ENCODE assay signal across 8 cellular contexts in genomic region chr19:35902870-35903475, GRCh38. TPM values are rescaled to one million over a fixed set of nuclear protein-coding genes. Genes with fewer than 3 reads are reported as not detected.
DNase-seq lines count a peak whose midpoint lies in the region; ATAC-seq and TF ChIP-seq lines count a peak whose summit lies in the region.

No MANE protein-coding gene starts in this region.

- H2BK120ac ChIP-seq in H9 (ENCODE audit: low read depth, low read length, poor library complexity, severe bottlenecking) = no peak overlapping the region

- no peaks in the 10 kb centered on the region for H3K27me3 ChIP-seq in H9 (ENCODE audit: insufficient read depth, low read length)
- no peaks in the 10 kb centered on the region for H3K27me3 ChIP-seq in skeletal muscle satellite cell (ENCODE audit: control insufficient read depth, insufficient read depth, low read length)

- H3K79me2 ChIP-seq in H9 (ENCODE audit: insufficient read depth, low read length) = no peaks in the 10 kb centered on the region

- H3K27ac Mint-ChIP-seq in H9 = peak overlapping the region in 2 of 3 experiments; percentile 58 to 95; a peak in 3 of 7 replicates
- H3K27ac Mint-ChIP-seq in T-cell = peak overlapping the region; percentile 99

- POLR2A ChIA-PET in T-cell (lab: Charles Lee) = interaction anchor here in 1 of 2 donors (0.5 kb wide), 1 partner anchor 19 kb away, joined by 3 read pairs; no protein-coding TSS in a partner anchor

- H2BK20ac ChIP-seq in H9 (ENCODE audit: low read depth, low read length, poor library complexity, severe bottlenecking) = no peak overlapping the region

- H3K79me1 ChIP-seq in H9 (ENCODE audit: insufficient read depth, low read depth, low read length, poor library complexity, severe bottlenecking) = peaks cover 3% of the 10 kb centered on the region

- no peak overlapping the region for H4K91ac ChIP-seq in H9 (ENCODE audit: insufficient read length, low read depth, low read length)

- CTCF ChIA-PET in T-cell (lab: Charles Lee) = no interaction called here

- H3K4me3 ChIP-seq in fibroblast of mammary gland (ENCODE audit: control insufficient read depth, low read depth, low read length) (peak overlapping the region; percentile 9), skeletal muscle satellite cell (ENCODE audit: low read length) (peak overlapping the region; percentile 59)

- H3K36me3 ChIP-seq in skeletal muscle satellite cell (ENCODE audit: insufficient read depth, low read length) = no peaks in the 10 kb centered on the region

- DNase-seq in H9 (no peak), T-cell (no peak), fibroblast of mammary gland (ENCODE audit: low read depth) (no peak), NCI-H1694 (lab: John Stamatoyannopoulos, UW) (no peak), NCI-H748 treated with DMSO at 0.1 percent for 48 hours (lab: John Stamatoyannopoulos, UW) (no peak)
- DNase-seq in activated CD4-positive, CD25-positive, alpha-beta regulatory T cell treated with anti-CD3 and anti-CD28 coated beads, Interleukin-2, amount 50 U/mL, for 72 hours = no peak

- H3K9me3 Mint-ChIP-seq in H9 (no peaks in the 10 kb centered on the region; a peak in 1 of 5 replicates), T-cell (no peaks in the 10 kb centered on the region)

- no peak overlapping the region for H3K4ac ChIP-seq in H9 (ENCODE audit: low read depth, low read length)

- H4K5ac ChIP-seq in H9 (ENCODE audit: insufficient read length, low read depth, low read length) = no peak overlapping the region

- H3T11ph ChIP-seq in H9 (ENCODE audit: low read length) = no peak overlapping the region

- peak overlapping the region; percentile 55 for H3K4me2 ChIP-seq in H9 (ENCODE audit: insufficient read depth, insufficient read length, low read length)
- peak overlapping the region; percentile 77 for H3K4me2 ChIP-seq in skeletal muscle satellite cell (ENCODE audit: low read length)

- no peak overlapping the region for H2AK5ac ChIP-seq in H9 (ENCODE audit: insufficient read length, low read length)

- H3K27me3 Mint-ChIP-seq in H9 (ENCODE audit: low read depth) = peaks cover 12% of the 10 kb centered on the region
- no peaks in the 10 kb centered on the region for H3K27me3 Mint-ChIP-seq in T-cell

- H3K4me1 ChIP-seq in H9 (ENCODE audit: insufficient read depth, low read length) = peaks cover 7% of the 10 kb centered on the region; the same call in 1 of the 2 replicates
- H3K4me1 ChIP-seq in skeletal muscle satellite cell (ENCODE audit: control insufficient read depth, insufficient read depth, low read length) = peaks cover 49% of the 10 kb centered on the region

- peaks cover 10% of the 10 kb centered on the region for H3K23me2 ChIP-seq in H9 (ENCODE audit: insufficient read length, low read depth, low read length, poor library complexity, severe bottlenecking)

- TF ChIP-seq CTCF in H9 (conservative IDR thresholded peaks at IDR 0.05) (no peak), fibroblast of mammary gland (conservative IDR thresholded peaks at IDR 0.05; ENCODE audit: control insufficient read depth, insufficient read depth, low read depth, low read length) (no peak)

- peak overlapping the region; percentile 80 to 86 for H3K4me3 Mint-ChIP-seq in H9
- H3K4me3 Mint-ChIP-seq in T-cell = peak overlapping the region; percentile 97 to 100 (median 98)

- H4K8ac ChIP-seq in H9 (replicated peaks; ENCODE audit: insufficient read length, low read depth, low read length) = no peak overlapping the region

- H3K9ac ChIP-seq in H9 (ENCODE audit: extremely low read depth, insufficient read length, low read length) = peak overlapping the region; percentile 31
- H3K9ac ChIP-seq in skeletal muscle satellite cell (ENCODE audit: low read depth, low read length) = peak overlapping the region; percentile 49

- H3K9me3 ChIP-seq in H9 (ENCODE audit: control insufficient read depth, low read depth, low read length) (no peaks in the 10 kb centered on the region), skeletal muscle satellite cell (replicated peaks; ENCODE audit: low read length) (no peaks in the 10 kb centered on the region)

- ATAC-seq in T-cell (replicated peaks in 1 of 4) = no peak
- ATAC-seq in HG02759 (IDR thresholded peaks at IDR 0.05; ENCODE audit: unreplicated experiment) = no peak

- no peak overlapping the region for H2BK5ac ChIP-seq in H9 (ENCODE audit: insufficient read length, low read length)

- peaks cover 0 to 8% (median 0%) of the 10 kb centered on the region in 3 experiments; a peak in 1 of 7 replicates for H3K36me3 Mint-ChIP-seq in H9 (ENCODE audit: insufficient read depth in 1 of 3, low read depth in 3 of 3)
- peaks cover 2% of the 10 kb centered on the region for H3K36me3 Mint-ChIP-seq in T-cell

- H2AFZ ChIP-seq in H9 (ENCODE audit: low read length) = no peak overlapping the region

- no CpG with 5 or more reads among the region's 10 CpGs for WGBS in H9 (ENCODE audit: extremely low coverage, insufficient read length, low lambda C conversion rate)

- no peak overlapping the region for H3K23ac ChIP-seq in H9 (ENCODE audit: insufficient read length, low read depth, low read length)

- H2BK12ac ChIP-seq in H9 (ENCODE audit: insufficient read length, low read depth, low read length) = no peak overlapping the region

- no peak overlapping the region for H2BK15ac ChIP-seq in H9 (ENCODE audit: low read depth, low read length)

- H3K14ac ChIP-seq in H9 (ENCODE audit: insufficient read depth, low read length) = no peak overlapping the region

- H3K56ac ChIP-seq in H9 (ENCODE audit: insufficient read length, low read depth, low read length) = no peak overlapping the region

- peak overlapping the region; percentile 11 for H3K18ac ChIP-seq in H9 (ENCODE audit: insufficient read length, low read depth, low read length)

- peaks cover 17 to 44% of the 10 kb centered on the region in 2 experiments for H3K4me1 Mint-ChIP-seq in H9
- peaks cover 52 to 62% (median 58%) of the 10 kb centered on the region in 3 donors for H3K4me1 Mint-ChIP-seq in T-cell

- no peaks in the 10 kb centered on the region for H4K20me1 ChIP-seq in H9 (ENCODE audit: control insufficient read depth, insufficient read depth, insufficient read length)

- H3K27ac ChIP-seq in H9 (ENCODE audit: insufficient read length, low read depth, low read length) = no peak overlapping the region

RNA-seq across cellular contexts. Expression of gene HCST, which starts 0.6 kb away (rescaled TPM):
- total RNA-seq in H9 (2021) = 0.68 and 1.8 TPM in 2 replicates
- total RNA-seq in T-cell = 100 to 1,000 TPM in 2 of 5 donors, 10 to 100 TPM in 3; 60.1 to 165 (median 77.2) TPM
- total RNA-seq in skeletal muscle satellite cell (2012; rRNA removed) = 1.7 and 2.0 TPM in 2 replicates

RNA-seq across cellular contexts. Expression of gene NFKBID, which starts 2.6 kb away (rescaled TPM):
- total RNA-seq in H9 (2021) (18.4 and 18.8 TPM in 2 replicates), T-cell (10 to 100 TPM; 45.1 to 78.3 (median 51.4) TPM)
- total RNA-seq in skeletal muscle satellite cell (2012; rRNA removed) = 3.5 and 6.3 TPM in 2 replicates

RNA-seq across cellular contexts. Expression of gene TYROBP, which starts 5.1 kb away (rescaled TPM):
- not detected in 2 replicates for total RNA-seq in H9 (2021)
- 1 to 10 TPM; 2.3 to 7.0 (median 2.9) TPM for total RNA-seq in T-cell
- not detected in 2 replicates for total RNA-seq in skeletal muscle satellite cell (2012; rRNA removed)

RNA-seq across cellular contexts. Expression of gene LRFN3, which starts 33.2 kb away (rescaled TPM):
- 18.4 and 20.5 TPM in 2 replicates for total RNA-seq in H9 (2021)
- 10 to 100 TPM in 4 of 5 donors, 1 to 10 TPM in 1; 9.2 to 20.8 (median 15.3) TPM for total RNA-seq in T-cell
- 2.5 and 4.4 TPM in 2 replicates for total RNA-seq in skeletal muscle satellite cell (2012; rRNA removed)

RNA-seq across cellular contexts. Expression of gene APLP1, which starts 34.6 kb away (rescaled TPM):
- total RNA-seq in H9 (2021) (29.9 and 36.9 TPM in 2 replicates), T-cell (1 to 10 TPM in 1 of 5 donors, under 1 TPM in 3, not detected in 1; 0.15 to 1.3 (median 0.33) TPM)
- 1.3 and 2.4 TPM in 2 replicates for total RNA-seq in skeletal muscle satellite cell (2012; rRNA removed)

Comparison
In these comparisons a context has a peak if more than half of its experiments do, and no peak if none do; other contexts are left out.
1. RNA of gene HCST, which starts 0.6 kb away (total RNA-seq): 60.1 to 165 TPM in T-cell; 0.68 to 1.8 TPM in H9; every median in the first group is over 10 times any median in the second.